In the genomic region with DNA sequence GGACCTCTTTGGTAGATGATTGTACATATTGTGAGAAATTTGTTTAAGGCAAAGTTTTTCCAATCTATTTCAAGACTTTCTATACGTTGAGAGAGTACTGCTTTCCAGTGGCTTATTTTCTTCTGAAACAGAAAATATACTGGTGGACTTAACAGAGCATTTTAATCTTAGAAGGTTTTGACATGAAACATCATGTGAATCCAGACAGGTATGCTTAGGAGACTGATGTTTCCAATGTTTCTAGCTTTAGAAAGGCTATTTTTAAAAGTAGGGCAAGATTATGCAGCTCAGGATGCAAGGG, we compare ENCODE assay signal across 2 cellular contexts.
TF ChIP-seq lines count a peak whose summit lies in the region.

No MANE protein-coding gene starts in this region.

TF ChIP-seq in liver, 16 proteins besides CTCF, POLR2A, EP300 and RAD21:
- TF ChIP-seq, protein P1, sequence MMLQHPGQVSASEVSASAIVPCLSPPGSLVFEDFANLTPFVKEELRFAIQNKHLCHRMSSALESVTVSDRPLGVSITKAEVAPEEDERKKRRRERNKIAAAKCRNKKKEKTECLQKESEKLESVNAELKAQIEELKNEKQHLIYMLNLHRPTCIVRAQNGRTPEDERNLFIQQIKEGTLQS (IDR thresholded peaks at IDR 0.05) = no peak
- no peak for TF ChIP-seq FOXA1 (IDR thresholded peaks at IDR 0.05)
- TF ChIP-seq TAF1 (conservative IDR thresholded peaks at IDR 0.05) = no peak
- no peak for TF ChIP-seq SP1 (IDR thresholded peaks at IDR 0.05)
- TF ChIP-seq FOXA2 (IDR thresholded peaks at IDR 0.05) = no peak
- TF ChIP-seq, protein P2, sequence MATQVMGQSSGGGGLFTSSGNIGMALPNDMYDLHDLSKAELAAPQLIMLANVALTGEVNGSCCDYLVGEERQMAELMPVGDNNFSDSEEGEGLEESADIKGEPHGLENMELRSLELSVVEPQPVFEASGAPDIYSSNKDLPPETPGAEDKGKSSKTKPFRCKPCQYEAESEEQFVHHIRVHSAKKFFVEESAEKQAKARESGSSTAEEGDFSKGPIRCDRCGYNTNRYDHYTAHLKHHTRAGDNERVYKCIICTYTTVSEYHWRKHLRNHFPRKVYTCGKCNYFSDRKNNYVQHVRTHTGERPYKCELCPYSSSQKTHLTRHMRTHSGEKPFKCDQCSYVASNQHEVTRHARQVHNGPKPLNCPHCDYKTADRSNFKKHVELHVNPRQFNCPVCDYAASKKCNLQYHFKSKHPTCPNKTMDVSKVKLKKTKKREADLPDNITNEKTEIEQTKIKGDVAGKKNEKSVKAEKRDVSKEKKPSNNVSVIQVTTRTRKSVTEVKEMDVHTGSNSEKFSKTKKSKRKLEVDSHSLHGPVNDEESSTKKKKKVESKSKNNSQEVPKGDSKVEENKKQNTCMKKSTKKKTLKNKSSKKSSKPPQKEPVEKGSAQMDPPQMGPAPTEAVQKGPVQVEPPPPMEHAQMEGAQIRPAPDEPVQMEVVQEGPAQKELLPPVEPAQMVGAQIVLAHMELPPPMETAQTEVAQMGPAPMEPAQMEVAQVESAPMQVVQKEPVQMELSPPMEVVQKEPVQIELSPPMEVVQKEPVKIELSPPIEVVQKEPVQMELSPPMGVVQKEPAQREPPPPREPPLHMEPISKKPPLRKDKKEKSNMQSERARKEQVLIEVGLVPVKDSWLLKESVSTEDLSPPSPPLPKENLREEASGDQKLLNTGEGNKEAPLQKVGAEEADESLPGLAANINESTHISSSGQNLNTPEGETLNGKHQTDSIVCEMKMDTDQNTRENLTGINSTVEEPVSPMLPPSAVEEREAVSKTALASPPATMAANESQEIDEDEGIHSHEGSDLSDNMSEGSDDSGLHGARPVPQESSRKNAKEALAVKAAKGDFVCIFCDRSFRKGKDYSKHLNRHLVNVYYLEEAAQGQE (IDR thresholded peaks at IDR 0.05) = no peak
- TF ChIP-seq NR2F2 (IDR thresholded peaks at IDR 0.05) = no peak
- no peak for TF ChIP-seq GABPA (IDR thresholded peaks at IDR 0.05 in 1 of 2, conservative IDR thresholded peaks at IDR 0.05 in 1 of 2)

TF ChIP-seq in HepG2, 621 proteins besides CTCF, POLR2A, EP300 and RAD21:
- TF ChIP-seq, protein P3, sequence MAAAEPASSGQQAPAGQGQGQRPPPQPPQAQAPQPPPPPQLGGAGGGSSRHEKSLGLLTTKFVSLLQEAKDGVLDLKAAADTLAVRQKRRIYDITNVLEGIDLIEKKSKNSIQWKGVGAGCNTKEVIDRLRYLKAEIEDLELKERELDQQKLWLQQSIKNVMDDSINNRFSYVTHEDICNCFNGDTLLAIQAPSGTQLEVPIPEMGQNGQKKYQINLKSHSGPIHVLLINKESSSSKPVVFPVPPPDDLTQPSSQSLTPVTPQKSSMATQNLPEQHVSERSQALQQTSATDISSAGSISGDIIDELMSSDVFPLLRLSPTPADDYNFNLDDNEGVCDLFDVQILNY (CRISPR knock-in tag; conservative IDR thresholded peaks at IDR 0.05) = no peak
- TF ChIP-seq, protein P4, sequence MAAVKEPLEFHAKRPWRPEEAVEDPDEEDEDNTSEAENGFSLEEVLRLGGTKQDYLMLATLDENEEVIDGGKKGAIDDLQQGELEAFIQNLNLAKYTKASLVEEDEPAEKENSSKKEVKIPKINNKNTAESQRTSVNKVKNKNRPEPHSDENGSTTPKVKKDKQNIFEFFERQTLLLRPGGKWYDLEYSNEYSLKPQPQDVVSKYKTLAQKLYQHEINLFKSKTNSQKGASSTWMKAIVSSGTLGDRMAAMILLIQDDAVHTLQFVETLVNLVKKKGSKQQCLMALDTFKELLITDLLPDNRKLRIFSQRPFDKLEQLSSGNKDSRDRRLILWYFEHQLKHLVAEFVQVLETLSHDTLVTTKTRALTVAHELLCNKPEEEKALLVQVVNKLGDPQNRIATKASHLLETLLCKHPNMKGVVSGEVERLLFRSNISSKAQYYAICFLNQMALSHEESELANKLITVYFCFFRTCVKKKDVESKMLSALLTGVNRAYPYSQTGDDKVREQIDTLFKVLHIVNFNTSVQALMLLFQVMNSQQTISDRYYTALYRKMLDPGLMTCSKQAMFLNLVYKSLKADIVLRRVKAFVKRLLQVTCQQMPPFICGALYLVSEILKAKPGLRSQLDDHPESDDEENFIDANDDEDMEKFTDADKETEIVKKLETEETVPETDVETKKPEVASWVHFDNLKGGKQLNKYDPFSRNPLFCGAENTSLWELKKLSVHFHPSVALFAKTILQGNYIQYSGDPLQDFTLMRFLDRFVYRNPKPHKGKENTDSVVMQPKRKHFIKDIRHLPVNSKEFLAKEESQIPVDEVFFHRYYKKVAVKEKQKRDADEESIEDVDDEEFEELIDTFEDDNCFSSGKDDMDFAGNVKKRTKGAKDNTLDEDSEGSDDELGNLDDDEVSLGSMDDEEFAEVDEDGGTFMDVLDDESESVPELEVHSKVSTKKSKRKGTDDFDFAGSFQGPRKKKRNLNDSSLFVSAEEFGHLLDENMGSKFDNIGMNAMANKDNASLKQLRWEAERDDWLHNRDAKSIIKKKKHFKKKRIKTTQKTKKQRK (IDR thresholded peaks at IDR 0.05; ENCODE audit: low read length) = no peak
- TF ChIP-seq PCBP2 (optimal IDR thresholded peaks at IDR 0.05; ENCODE audit: low read depth, low read length, poor library complexity, severe bottlenecking) (no peak), MEIS1 (CRISPR knock-in tag; IDR thresholded peaks at IDR 0.05; ENCODE audit: borderline replicate concordance) (no peak), SP4 (CRISPR knock-in tag; IDR thresholded peaks at IDR 0.05) (no peak), GFI1 (CRISPR knock-in tag; IDR thresholded peaks at IDR 0.05; ENCODE audit: borderline replicate concordance) (no peak), ZFP62 (CRISPR knock-in tag; IDR thresholded peaks at IDR 0.05) (no peak), MIER3 (CRISPR knock-in tag; IDR thresholded peaks at IDR 0.05; ENCODE audit: borderline replicate concordance) (no peak)
- TF ChIP-seq, protein P5, sequence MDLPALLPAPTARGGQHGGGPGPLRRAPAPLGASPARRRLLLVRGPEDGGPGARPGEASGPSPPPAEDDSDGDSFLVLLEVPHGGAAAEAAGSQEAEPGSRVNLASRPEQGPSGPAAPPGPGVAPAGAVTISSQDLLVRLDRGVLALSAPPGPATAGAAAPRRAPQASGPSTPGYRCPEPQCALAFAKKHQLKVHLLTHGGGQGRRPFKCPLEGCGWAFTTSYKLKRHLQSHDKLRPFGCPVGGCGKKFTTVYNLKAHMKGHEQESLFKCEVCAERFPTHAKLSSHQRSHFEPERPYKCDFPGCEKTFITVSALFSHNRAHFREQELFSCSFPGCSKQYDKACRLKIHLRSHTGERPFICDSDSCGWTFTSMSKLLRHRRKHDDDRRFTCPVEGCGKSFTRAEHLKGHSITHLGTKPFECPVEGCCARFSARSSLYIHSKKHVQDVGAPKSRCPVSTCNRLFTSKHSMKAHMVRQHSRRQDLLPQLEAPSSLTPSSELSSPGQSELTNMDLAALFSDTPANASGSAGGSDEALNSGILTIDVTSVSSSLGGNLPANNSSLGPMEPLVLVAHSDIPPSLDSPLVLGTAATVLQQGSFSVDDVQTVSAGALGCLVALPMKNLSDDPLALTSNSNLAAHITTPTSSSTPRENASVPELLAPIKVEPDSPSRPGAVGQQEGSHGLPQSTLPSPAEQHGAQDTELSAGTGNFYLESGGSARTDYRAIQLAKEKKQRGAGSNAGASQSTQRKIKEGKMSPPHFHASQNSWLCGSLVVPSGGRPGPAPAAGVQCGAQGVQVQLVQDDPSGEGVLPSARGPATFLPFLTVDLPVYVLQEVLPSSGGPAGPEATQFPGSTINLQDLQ (CRISPR knock-in tag; IDR thresholded peaks at IDR 0.05) = no peak
- TF ChIP-seq, protein P6, sequence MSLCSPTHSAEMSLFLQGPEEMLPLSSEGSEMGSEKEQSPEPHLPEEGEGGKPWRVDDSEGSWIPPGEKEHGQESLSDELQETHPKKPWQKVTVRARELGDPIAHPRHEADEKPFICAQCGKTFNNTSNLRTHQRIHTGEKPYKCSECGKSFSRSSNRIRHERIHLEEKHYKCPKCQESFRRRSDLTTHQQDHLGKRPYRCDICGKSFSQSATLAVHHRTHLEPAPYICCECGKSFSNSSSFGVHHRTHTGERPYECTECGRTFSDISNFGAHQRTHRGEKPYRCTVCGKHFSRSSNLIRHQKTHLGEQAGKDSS (CRISPR knock-in tag; IDR thresholded peaks at IDR 0.05; ENCODE audit: borderline replicate concordance, low read depth) = no peak
